ENCODE assay signal across 9 cellular contexts in the genomic region with DNA sequence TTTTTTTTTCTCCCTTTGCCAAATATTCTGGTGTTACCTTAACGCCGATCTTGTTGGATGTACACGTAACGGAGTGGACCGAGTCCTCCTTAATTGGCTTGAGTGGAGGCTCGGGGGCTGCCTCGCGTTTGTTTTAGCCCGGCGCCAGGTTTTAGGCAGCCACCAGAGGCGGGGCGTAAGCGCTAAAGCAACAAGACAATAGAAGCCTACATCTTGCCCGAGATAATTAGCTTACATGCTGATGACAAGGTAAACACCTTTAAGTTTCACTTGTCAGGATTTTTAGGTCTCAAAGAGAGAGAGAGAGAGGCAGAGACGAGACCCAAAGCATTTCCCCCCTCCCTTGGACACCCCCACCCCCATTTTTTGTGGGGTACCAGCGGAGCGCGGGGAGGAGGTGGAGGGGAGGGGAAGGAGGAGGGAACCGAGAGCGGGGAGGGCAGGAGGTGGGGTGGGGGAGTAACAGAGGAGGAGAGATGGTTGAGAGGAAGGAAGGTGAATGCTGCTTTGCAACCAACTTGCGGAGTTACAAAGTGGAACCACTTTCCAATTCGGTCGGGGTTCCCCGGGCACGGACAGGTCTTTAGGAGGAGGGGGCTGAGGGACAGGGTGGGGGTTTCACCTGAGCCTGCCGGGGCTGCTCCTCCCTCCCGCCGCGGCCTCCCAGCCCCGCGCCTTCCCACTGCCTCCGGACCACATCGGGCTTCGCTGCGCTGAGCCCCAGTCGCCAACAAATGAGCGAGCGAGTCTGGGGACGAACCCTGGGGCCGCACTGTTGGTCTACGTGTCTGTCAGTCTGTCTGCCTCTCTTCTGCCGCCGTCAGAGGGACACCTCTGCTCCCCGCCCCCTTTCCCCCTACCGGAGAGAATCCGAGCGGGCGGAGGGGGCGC. TPM values are rescaled to one million over a fixed set of nuclear protein-coding genes. Genes with fewer than 3 reads are reported as not detected.
DNase-seq lines count a peak whose midpoint lies in the region; ATAC-seq and TF ChIP-seq lines count a peak whose summit lies in the region.
"Had no signal": no experiment of that assay in that cellular context is flagged by ENCODE, and none has a peak within 500 bp of the region (broad histone marks: within the 10 kb centered on the region; RNA-seq: fewer than 3 reads in every experiment).

A gene (minus strand): TSS at position 802 of the 891 bp plus-strand sequence. CDS start 103 bp downstream, at position 699.

- DNase-seq in EH (ENCODE audit: low read depth) = peak; percentile 3
- DNase-seq in NCI-H1105 treated with DMSO at 0.1 percent for 48 hours (lab: John Stamatoyannopoulos, UW) = peak; percentile 93
- DNase-seq in MCF 10A (ENCODE audit: unreplicated experiment) = no peak
- no peak for DNase-seq in osteocyte (ENCODE audit: extremely low spot score, unreplicated experiment)

- intact Hi-C loops in MCF 10A (cut with micrococcal nuclease) = no loop called here

- H3K4me1 Mint-ChIP-seq in MCF 10A (ENCODE audit: insufficient read depth, unreplicated experiment) = no peaks in the 10 kb centered on the region
- H3K4me1 Mint-ChIP-seq in osteocyte (ENCODE audit: unreplicated experiment) = peaks cover 22% of the 10 kb centered on the region

- POLR2A ChIA-PET in MCF 10A (lab: Yijun Ruan, JAX) = no interaction called here

- H3K27me3 Mint-ChIP-seq in MCF 10A (ENCODE audit: insufficient read depth, unreplicated experiment) (peaks cover 42% of the 10 kb centered on the region), osteocyte (ENCODE audit: unreplicated experiment) (peaks cover 77% of the 10 kb centered on the region)

- no peaks in the 10 kb centered on the region for H3K36me3 Mint-ChIP-seq in MCF 10A (ENCODE audit: insufficient read depth, unreplicated experiment)
- no peaks in the 10 kb centered on the region for H3K36me3 Mint-ChIP-seq in osteocyte (ENCODE audit: unreplicated experiment)
- H3K36me3 Mint-ChIP-seq: IgD-negative memory B cell had no signal

- BruUV-seq in MCF 10A (replicated peaks; lab: Mats Ljungman, UMichigan) = no TSS peak

- H3K27ac Mint-ChIP-seq in MCF 10A (ENCODE audit: low read depth, unreplicated experiment) = no peak within 1 kb of the TSS
- no peak within 1 kb of the TSS for H3K27ac Mint-ChIP-seq in osteocyte (ENCODE audit: unreplicated experiment)
- H3K27ac Mint-ChIP-seq: IgD-negative memory B cell had no signal

- ATAC-seq in HG03520 (IDR thresholded peaks at IDR 0.05; ENCODE audit: unreplicated experiment) (no peak), GM21529 (IDR thresholded peaks at IDR 0.05; ENCODE audit: unreplicated experiment) (no peak), esophagus mucosa (no peak), HG03175 (IDR thresholded peaks at IDR 0.05; ENCODE audit: unreplicated experiment) (no peak)

- H3K9me3 Mint-ChIP-seq in MCF 10A (ENCODE audit: unreplicated experiment) = no peaks in the 10 kb centered on the region
- no peaks in the 10 kb centered on the region for H3K9me3 Mint-ChIP-seq in osteocyte (ENCODE audit: unreplicated experiment)

- peak within 1 kb of the TSS; percentile 53 for H3K4me3 Mint-ChIP-seq in MCF 10A (ENCODE audit: unreplicated experiment)
- H3K4me3 Mint-ChIP-seq in osteocyte (ENCODE audit: unreplicated experiment) = peak within 1 kb of the TSS; percentile 65

- TF ChIP-seq CTCF in MCF 10A (IDR thresholded peaks at IDR 0.05; ENCODE audit: unreplicated experiment) (no peak), osteocyte (IDR thresholded peaks at IDR 0.05) (no peak)

- CTCF ChIA-PET in MCF 10A (lab: Yijun Ruan, JAX) = interaction anchor here (0.6 to 1.1 kb wide), 4 partner anchors 18 to 1425 kb away, joined by 3 read pairs; no protein-coding TSS in a partner anchor

RNA-seq across cellular contexts. Expression of the gene that starts here (rescaled TPM):
- total RNA-seq in MCF 10A (2022) (not detected in 2 replicates), osteocyte (not detected in 2 replicates), esophagus mucosa (not detected)

Comparison
In these comparisons a context has a peak if more than half of its experiments do, and no peak if none do; other contexts are left out.
1. DNase-seq: peak in EH (single experiment) and NCI-H1105 treated with DMSO at 0.1 percent for 48 hours (single experiment); none in MCF 10A (single experiment) and osteocyte (single experiment).